In genomic region chr2:159710601-159711180, GRCh38 we compare ENCODE assay signal across 9 cellular contexts. TPM values are rescaled to one million over a fixed set of nuclear protein-coding genes. Genes with fewer than 3 reads are reported as not detected.
DNase-seq lines count a peak whose midpoint lies in the region; ATAC-seq and TF ChIP-seq lines count a peak whose summit lies in the region.
"Had no signal": no experiment of that assay in that cellular context is flagged by ENCODE, and none has a peak within 500 bp of the region (broad histone marks: within the 10 kb centered on the region; RNA-seq: fewer than 3 reads in every experiment).

No MANE protein-coding gene starts in this region.

- no peak overlapping the region for H3K27ac Mint-ChIP-seq in MCF 10A (ENCODE audit: low read depth, unreplicated experiment)
- no peak overlapping the region for H3K27ac Mint-ChIP-seq in T-cell

- H3K27me3 Mint-ChIP-seq in MCF 10A (ENCODE audit: insufficient read depth, unreplicated experiment) (no peaks in the 10 kb centered on the region), T-cell (no peaks in the 10 kb centered on the region)

- ATAC-seq in T-cell (replicated peaks in 1 of 4), result no peak
- no peak for ATAC-seq in HG02852 (IDR thresholded peaks at IDR 0.05; ENCODE audit: unreplicated experiment)
- no peak for ATAC-seq in gastrocnemius medialis

- H3K14ac ChIP-seq in neuronal stem cell (ENCODE audit: low read length), result no peak overlapping the region

- no peaks in the 10 kb centered on the region for H3K79me1 ChIP-seq in neuronal stem cell (ENCODE audit: low read depth, low read length)

- no peak for TF ChIP-seq EP300 in stomach (IDR thresholded peaks at IDR 0.05)

- H3K9me3 Mint-ChIP-seq in MCF 10A (ENCODE audit: unreplicated experiment), result no peaks in the 10 kb centered on the region
- H3K9me3 Mint-ChIP-seq in T-cell, result no peaks in the 10 kb centered on the region

- no peak overlapping the region for H2BK15ac ChIP-seq in neuronal stem cell (ENCODE audit: low read length)

- H3K4me1 Mint-ChIP-seq in MCF 10A (ENCODE audit: insufficient read depth, unreplicated experiment) (peaks cover 10% of the 10 kb centered on the region), T-cell (peaks cover 33 to 46% (median 35%) of the 10 kb centered on the region in 3 donors)

- H3K36me3 ChIP-seq in breast epithelium (peaks cover 2% of the 10 kb centered on the region), stomach (peaks cover 0 to 5% (median 4%) of the 10 kb centered on the region in 4 donors), neuronal stem cell (replicated peaks in 1 of 2; ENCODE audit: control insufficient read depth in 2 of 2, insufficient read depth in 2 of 2, low read length in 2 of 2) (peaks cover 4 to 19% of the 10 kb centered on the region in 2 donors), gastrocnemius medialis (peaks cover 0 to 6% of the 10 kb centered on the region in 2 donors)

- DNase-seq in breast epithelium (ENCODE audit: low spot score in 2 of 2), result no peak
- no peak for DNase-seq in MCF 10A (ENCODE audit: unreplicated experiment)
- no peak for DNase-seq in T-cell
- peak; percentile 16 to 40 for DNase-seq in erythroblast (lab: John Stamatoyannopoulos, UW)
- DNase-seq in stomach, result no peak
- no peak for DNase-seq in neuronal stem cell (ENCODE audit: low spot score)
- no peak for DNase-seq in gastrocnemius medialis
- DNase-seq: NCI-H774 had no signal

- no peaks in the 10 kb centered on the region for H3K27me3 ChIP-seq in breast epithelium
- no peaks in the 10 kb centered on the region for H3K27me3 ChIP-seq in stomach
- H3K27me3 ChIP-seq in neuronal stem cell (ENCODE audit: control insufficient read depth in 3 of 3, insufficient read depth in 3 of 3, low read depth in 1 of 3, low read length in 3 of 3), result no peaks in the 10 kb centered on the region
- H3K27me3 ChIP-seq in gastrocnemius medialis, result no peaks in the 10 kb centered on the region

- H3K4me1 ChIP-seq in breast epithelium (peaks cover 0 to 7% of the 10 kb centered on the region in 2 donors), stomach (peaks cover 20 to 51% (median 41%) of the 10 kb centered on the region in 4 donors), neuronal stem cell (ENCODE audit: control insufficient read depth in 2 of 2, insufficient read depth in 1 of 2, low read depth in 1 of 2, low read length in 2 of 2) (peaks cover 0 to 5% of the 10 kb centered on the region in 2 donors), gastrocnemius medialis (peaks cover 7 to 29% of the 10 kb centered on the region in 2 donors)

- in situ Hi-C loops in gastrocnemius medialis (cut with MboI; ENCODE audit: low sequenced_read_pairs in 4 of 4), result loop anchor here in 1 of 4 donors (25.0 kb wide), 1 partner anchor 198 kb away; no protein-coding TSS in a partner anchor

- H3K4me3 ChIP-seq in breast epithelium (no peak overlapping the region), stomach (peak overlapping the region in 1 of 4 donors; percentile 90), neuronal stem cell (ENCODE audit: low read length in 2 of 2) (no peak overlapping the region), gastrocnemius medialis (no peak overlapping the region)

- H3K4ac ChIP-seq in neuronal stem cell (ENCODE audit: low read length), result no peak overlapping the region

- no peak overlapping the region for H3K18ac ChIP-seq in neuronal stem cell (ENCODE audit: low read length)

- no peak overlapping the region for H3K23ac ChIP-seq in neuronal stem cell (ENCODE audit: low read depth, low read length, poor library complexity)

- H3K36me3 Mint-ChIP-seq in MCF 10A (ENCODE audit: insufficient read depth, unreplicated experiment), result peaks cover 21% of the 10 kb centered on the region
- H3K36me3 Mint-ChIP-seq in T-cell, result peaks cover 15% of the 10 kb centered on the region

- H3K9me3 ChIP-seq in breast epithelium (no peaks in the 10 kb centered on the region), stomach (no peaks in the 10 kb centered on the region), neuronal stem cell (replicated peaks in 1 of 2; ENCODE audit: control insufficient read depth in 2 of 2, insufficient read depth in 1 of 2, low read depth in 1 of 2, low read length in 2 of 2) (no peaks in the 10 kb centered on the region), gastrocnemius medialis (no peaks in the 10 kb centered on the region)

- H2AFZ ChIP-seq in neuronal stem cell (ENCODE audit: low read length), result no peak overlapping the region

- H2BK12ac ChIP-seq in neuronal stem cell (ENCODE audit: low read length), result no peak overlapping the region

- no TSS peak for BruUV-seq in MCF 10A (replicated peaks; lab: Mats Ljungman, UMichigan)

- intact Hi-C loops in breast epithelium (cut with DNase I; ENCODE audit: low total_unique reads), result no loop called here
- intact Hi-C loops in MCF 10A (cut with micrococcal nuclease), result no loop called here
- intact Hi-C loops in stomach (cut with DNase I; ENCODE audit: low total_unique reads), result no loop called here
- intact Hi-C loops in gastrocnemius medialis (cut with DNase I; ENCODE audit: low total_unique reads), result loop anchor here (5.0 kb wide), 2 partner anchors 87 to 458 kb away; partner anchors contain the start of gene CD302

- no peak overlapping the region for H4K91ac ChIP-seq in neuronal stem cell (ENCODE audit: low read depth, low read length, poor library complexity)

- H3K4me2 ChIP-seq in neuronal stem cell (ENCODE audit: insufficient read depth, low read length, poor library complexity, severe bottlenecking), result no peak overlapping the region

- TF ChIP-seq POLR2A in breast epithelium (IDR thresholded peaks at IDR 0.05), result no peak
- TF ChIP-seq POLR2A in erythroblast (IDR thresholded peaks at IDR 0.05; ENCODE audit: low read length), result no peak
- no peak for TF ChIP-seq POLR2A in stomach (IDR thresholded peaks at IDR 0.05)
- no peak for TF ChIP-seq POLR2A in gastrocnemius medialis (IDR thresholded peaks at IDR 0.05)

- H4K8ac ChIP-seq in neuronal stem cell (ENCODE audit: low read depth, low read length), result no peak overlapping the region

- H2BK120ac ChIP-seq in neuronal stem cell (ENCODE audit: low read depth, low read length), result no peak overlapping the region

- 30 to 43% (median 37%) methylated on average over 5 of the region's 5 CpGs for WGBS in stomach, 5 donors
- WGBS in neuronal stem cell (ENCODE audit: extremely low coverage in 2 of 2, insufficient read length in 2 of 2, insufficient replicate concordance in 1 of 2), 2 donors, result no CpG with 5 or more reads among the region's 5 CpGs

- H2AK5ac ChIP-seq in neuronal stem cell (ENCODE audit: low read depth, low read length), result no peak overlapping the region

- TF ChIP-seq CTCF in breast epithelium (IDR thresholded peaks at IDR 0.05) (no peak), MCF 10A (IDR thresholded peaks at IDR 0.05; ENCODE audit: unreplicated experiment) (no peak), stomach (IDR thresholded peaks at IDR 0.05) (no peak), gastrocnemius medialis (IDR thresholded peaks at IDR 0.05 in 4 of 5, conservative IDR thresholded peaks at IDR 0.05 in 1 of 5) (no peak)

- CTCF ChIA-PET in MCF 10A (lab: Yijun Ruan, JAX), result interaction anchor here (2.1 to 2.3 kb wide), 2 partner anchors 26 to 154 kb away, joined by 6 to 9 read pairs; no protein-coding TSS in a partner anchor
- CTCF ChIA-PET in T-cell (lab: Charles Lee), result no interaction called here

- no peak overlapping the region for H3K9ac ChIP-seq in neuronal stem cell (ENCODE audit: low read depth, low read length, poor library complexity)

- H2BK5ac ChIP-seq in neuronal stem cell (ENCODE audit: low read length), result no peak overlapping the region

- H3K4me3 Mint-ChIP-seq in MCF 10A (ENCODE audit: unreplicated experiment) (no peak overlapping the region), T-cell (peak overlapping the region in 2 of 3 donors; percentile 17 to 25)

- peak overlapping the region; percentile 97 to 99 for H3K27ac ChIP-seq in breast epithelium
- H3K27ac ChIP-seq in stomach, result peak overlapping the region in 4 of 5 donors; percentile 97 to 100 (median 99)
- H3K27ac ChIP-seq in neuronal stem cell (replicated peaks; ENCODE audit: low read length), result no peak overlapping the region
- H3K27ac ChIP-seq in gastrocnemius medialis, result peak overlapping the region in 2 of 4 donors; percentile 98

- POLR2A ChIA-PET in MCF 10A (lab: Yijun Ruan, JAX) (interaction anchor here (0.6 to 8.7 kb wide), 8 partner anchors 9 to 1264 kb away, joined by 3 to 262 read pairs (median 4); partner anchors contain the start of gene BAZ2B), T-cell (lab: Charles Lee) (interaction anchor here in 1 of 2 donors (0.5 kb wide), 1 partner anchor 152 kb away, joined by 5 read pairs; no protein-coding TSS in a partner anchor)

RNA-seq across cellular contexts. Expression of gene MARCHF7, which starts 1.6 kb away (rescaled TPM):
- 100 to 1,000 TPM in 2 of 3 donors, 10 to 100 TPM in 1; 85.9 to 154 (median 128) TPM for total RNA-seq in breast epithelium
- total RNA-seq in MCF 10A (2022), result 76.0 and 78.4 TPM in 2 replicates
- total RNA-seq in T-cell, result 100 to 1,000 TPM in 1 of 5 donors, 10 to 100 TPM in 4; 80.1 to 100 (median 90.5) TPM
- 100 to 1,000 TPM in 1 of 5 donors, 10 to 100 TPM in 3, 1 to 10 TPM in 1; 4.9 to 150 (median 65.2) TPM for total RNA-seq in stomach
- polyA plus RNA-seq in stomach, result 10 to 100 TPM; 17.9 to 25.8 (median 21.3) TPM
- polyA plus RNA-seq in neuronal stem cell (2013, experiment 1 of 2), result 96.6 TPM
- polyA plus RNA-seq in neuronal stem cell (2013, experiment 2 of 2), result 99.5 TPM
- total RNA-seq in gastrocnemius medialis, result 100 to 1,000 TPM in 1 of 4 donors, 10 to 100 TPM in 3; 88.6 to 125 (median 93.4) TPM

Comparison
In these comparisons a context has a peak if more than half of its experiments do, and no peak if none do; other contexts are left out.
1. DNase-seq: peak in erythroblast (2 of 2); none in breast epithelium (0 of 2), MCF 10A (single experiment), T-cell (0 of 34), stomach (single experiment), neuronal stem cell (single experiment) and gastrocnemius medialis (0 of 2).